In the genomic region with DNA sequence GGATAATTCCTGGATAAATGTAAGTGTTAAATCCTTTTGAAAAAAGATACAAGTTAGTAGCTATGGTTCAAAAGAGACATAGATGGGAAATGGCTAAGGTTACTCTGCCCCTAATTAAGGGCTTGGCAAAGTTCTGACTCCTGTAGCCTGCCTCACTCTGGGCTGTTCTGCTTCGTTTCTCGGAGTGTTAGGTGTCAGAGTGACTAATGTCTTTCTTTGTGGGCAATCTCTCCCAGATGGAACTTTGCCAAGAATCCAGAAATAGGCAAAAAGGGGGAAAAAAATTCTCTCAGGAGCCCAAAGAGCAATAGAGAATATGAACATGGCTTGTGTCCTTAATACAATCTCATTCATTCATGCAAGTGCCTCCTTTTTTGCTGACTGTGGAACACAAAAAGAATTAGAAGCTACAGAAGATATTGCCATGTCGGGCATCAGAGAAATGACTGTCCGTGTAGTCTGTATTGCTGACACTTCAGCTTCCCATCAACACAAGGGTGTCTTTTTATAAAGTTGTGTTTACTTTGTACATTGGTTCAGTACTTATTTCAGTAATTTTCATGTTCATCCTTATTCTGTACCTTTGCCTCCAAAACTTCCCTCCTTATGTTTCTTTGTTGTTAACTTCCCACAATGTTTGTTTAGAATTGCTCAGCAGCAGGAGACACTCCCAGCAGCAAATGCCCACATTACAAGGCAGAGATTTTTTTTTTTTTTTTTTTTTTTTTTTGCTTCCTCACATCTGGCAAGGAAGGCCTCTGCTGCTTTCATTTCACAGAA, we compare ENCODE assay signal across 15 cellular contexts.
A peak's percentile ranks its signal among the peaks of the same experiment; 100 is the strongest.
DNase-seq lines count a peak whose midpoint lies in the region; ATAC-seq and TF ChIP-seq lines count a peak whose summit lies in the region.
"Had no signal": no experiment of that assay in that cellular context is flagged by ENCODE, and none has a peak within 500 bp of the region (broad histone marks: within the 10 kb centered on the region; RNA-seq: fewer than 3 reads in every experiment).

No MANE protein-coding gene starts in this region.

- no peak overlapping the region for H3K4me3 ChIP-seq in upper lobe of left lung

- no peaks in the 10 kb centered on the region for H3K9me3 ChIP-seq in upper lobe of left lung

- H3K4me1 ChIP-seq in upper lobe of left lung = no peaks in the 10 kb centered on the region

- TF ChIP-seq EP300 in upper lobe of left lung (IDR thresholded peaks at IDR 0.05) = no peak

- no peaks in the 10 kb centered on the region for H3K9me3 Mint-ChIP-seq in activated T-helper 17 cell treated with anti-CD3 and anti-CD28 coated beads, Interleukin-2, amount 50 U/mL, for 72 hours
- H3K9me3 Mint-ChIP-seq: stimulated activated naive CD8-positive, alpha-beta T cell treated with anti-CD3 and anti-CD28 coated beads, Interleukin-15, amount 100 ng/mL, for 72 hours; T-helper 1 cell treated with Interleukin-12 subunit alpha and Interleukin-12 subunit beta and Interleukin-4 antibody, amounts not matched to agents 30 μg/mL and 1 μg/mL, for 36 hours had no signal

- H3K27me3 Mint-ChIP-seq in activated T-helper 17 cell treated with anti-CD3 and anti-CD28 coated beads, Interleukin-2, amount 50 U/mL, for 72 hours = peaks cover 2% of the 10 kb centered on the region
- H3K27me3 Mint-ChIP-seq: stimulated activated naive CD8-positive, alpha-beta T cell treated with anti-CD3 and anti-CD28 coated beads, Interleukin-15, amount 100 ng/mL, for 72 hours had no signal

- no peak for TF ChIP-seq POLR2A in upper lobe of left lung (IDR thresholded peaks at IDR 0.05)

- H3K27ac ChIP-seq in upper lobe of left lung = no peak overlapping the region

- no peaks in the 10 kb centered on the region for H3K36me3 ChIP-seq in upper lobe of left lung

- H3K27me3 ChIP-seq in upper lobe of left lung = no peaks in the 10 kb centered on the region

- peak; percentile 50 for DNase-seq in COLO829 (ENCODE audit: low spot score)
- DNase-seq in HK-2 (ENCODE audit: unreplicated experiment) = peak; percentile 11
- DNase-seq in NCI-H748 (lab: John Stamatoyannopoulos, UW; ENCODE audit: unreplicated experiment) = peak; percentile 56
- DNase-seq in glomerular visceral epithelial cell (ENCODE audit: extremely low spot score) = peak; percentile 60
- DNase-seq in upper lobe of left lung = no peak
- DNase-seq: activated CD4-positive, alpha-beta T cell treated with anti-CD3 and anti-CD28 coated beads, Interleukin-2, amount 50 U/mL, for 1 hour; GOT3; hippocampal formation; stimulated activated naive CD8-positive, alpha-beta T cell treated with anti-CD3 and anti-CD28 coated beads, Interleukin-15, amount 100 ng/mL, for 72 hours had no signal

- TF ChIP-seq CTCF in upper lobe of left lung (IDR thresholded peaks at IDR 0.05) = no peak

- WGBS in upper lobe of left lung, 2 donors = 32 to 37% methylated on average over 4 of the region's 4 CpGs

- H3K27ac Mint-ChIP-seq in activated T-helper 17 cell treated with anti-CD3 and anti-CD28 coated beads, Interleukin-2, amount 50 U/mL, for 72 hours = no peak overlapping the region
- H3K27ac Mint-ChIP-seq: stimulated activated naive CD8-positive, alpha-beta T cell treated with anti-CD3 and anti-CD28 coated beads, Interleukin-15, amount 100 ng/mL, for 72 hours; T-helper 1 cell treated with Interleukin-12 subunit alpha and Interleukin-12 subunit beta and Interleukin-4 antibody, amounts not matched to agents 30 μg/mL and 1 μg/mL, for 36 hours had no signal

- H3K4me1 Mint-ChIP-seq in activated T-helper 17 cell treated with anti-CD3 and anti-CD28 coated beads, Interleukin-2, amount 50 U/mL, for 72 hours = no peaks in the 10 kb centered on the region
- H3K4me1 Mint-ChIP-seq: stimulated activated naive CD8-positive, alpha-beta T cell treated with anti-CD3 and anti-CD28 coated beads, Interleukin-15, amount 100 ng/mL, for 72 hours had no signal

- no peak overlapping the region for H3K4me3 Mint-ChIP-seq in activated T-helper 17 cell treated with anti-CD3 and anti-CD28 coated beads, Interleukin-2, amount 50 U/mL, for 72 hours
- H3K4me3 Mint-ChIP-seq: brain; stimulated activated naive CD8-positive, alpha-beta T cell treated with anti-CD3 and anti-CD28 coated beads, Interleukin-15, amount 100 ng/mL, for 72 hours; T-helper 1 cell treated with Interleukin-12 subunit alpha and Interleukin-12 subunit beta and Interleukin-4 antibody, amounts not matched to agents 30 μg/mL and 1 μg/mL, for 36 hours had no signal

- ATAC-seq in GM19351 (IDR thresholded peaks at IDR 0.05; ENCODE audit: unreplicated experiment) (no peak), GM19395 (IDR thresholded peaks at IDR 0.05; ENCODE audit: unreplicated experiment) (no peak), upper lobe of left lung (ENCODE audit: low FRiP score in 2 of 2) (no peak)
- no peak for ATAC-seq in activated T-helper 17 cell treated with anti-CD3 and anti-CD28 coated beads, Interleukin-2, amount 50 U/mL, for 72 hours (replicated peaks)
- ATAC-seq: stimulated activated naive CD8-positive, alpha-beta T cell treated with anti-CD3 and anti-CD28 coated beads, Interleukin-15, amount 100 ng/mL, for 72 hours had no signal

- no peaks in the 10 kb centered on the region for H3K36me3 Mint-ChIP-seq in activated T-helper 17 cell treated with anti-CD3 and anti-CD28 coated beads, Interleukin-2, amount 50 U/mL, for 72 hours (ENCODE audit: low read depth)
- H3K36me3 Mint-ChIP-seq: brain, CD14-positive monocyte had no signal

Comparison
In these comparisons a context has a peak if more than half of its experiments do, and no peak if none do; other contexts are left out.
1. DNase-seq: peak in COLO829 (single experiment), HK-2 (single experiment), NCI-H748 (single experiment) and glomerular visceral epithelial cell (single experiment); none in upper lobe of left lung (0 of 2).